ENCODE assay signal across 20 cellular contexts in genomic region chr17:76343106-76343505, GRCh38. TPM values are rescaled to one million over a fixed set of nuclear protein-coding genes. Genes with fewer than 3 reads are reported as not detected.
DNase-seq lines count a peak whose midpoint lies in the region; ATAC-seq and TF ChIP-seq lines count a peak whose summit lies in the region.
"Had no signal": no experiment of that assay in that cellular context is flagged by ENCODE, and none has a peak within 500 bp of the region (broad histone marks: within the 10 kb centered on the region; RNA-seq: fewer than 3 reads in every experiment).

No MANE protein-coding gene starts in this region.

- no peak overlapping the region for H2BK120ac ChIP-seq in trophoblast cell (ENCODE audit: insufficient read depth, low read length, poor library complexity)

- no peak overlapping the region for H3K14ac ChIP-seq in trophoblast cell (ENCODE audit: low read length)

- no peaks in the 10 kb centered on the region for H3K79me2 ChIP-seq in trophoblast cell (ENCODE audit: control insufficient read depth, insufficient read depth, low read length, poor library complexity)

- no peak overlapping the region for H2AFZ ChIP-seq in trophoblast cell (ENCODE audit: insufficient read depth, low read length, poor library complexity)
- H2AFZ ChIP-seq: GM23248 had no signal

- H2BK5ac ChIP-seq in trophoblast cell (ENCODE audit: low read depth, low read length, poor library complexity), result no peak overlapping the region

- no peak overlapping the region for H4K8ac ChIP-seq in trophoblast cell (ENCODE audit: low read depth, low read length)

- peak overlapping the region; percentile 13 for H3K27ac ChIP-seq in RWPE1
- H3K27ac ChIP-seq in trophoblast cell (ENCODE audit: low read depth, low read length), result no peak overlapping the region
- H3K27ac ChIP-seq: A549, GM23248 had no signal

- peaks cover 31% of the 10 kb centered on the region for H3K36me3 ChIP-seq in BE2C
- peaks cover 14 to 22% of the 10 kb centered on the region in 2 experiments for H3K36me3 ChIP-seq in trophoblast cell (ENCODE audit: control insufficient read depth in 1 of 2, insufficient read depth in 2 of 2, low read length in 2 of 2)

- H3K23ac ChIP-seq in trophoblast cell (ENCODE audit: low read length), result no peak overlapping the region

- H3K4me3 ChIP-seq in BE2C (ENCODE audit: low read depth, low read length) (no peak overlapping the region), trophoblast cell (ENCODE audit: low read depth, low read length) (no peak overlapping the region)
- H3K4me3 ChIP-seq: A549, GM23248 had no signal

- POLR2A ChIA-PET in RWPE1 (lab: Yijun Ruan, JAX; ENCODE audit: low non-redundant PET) (no interaction called here), GM10248 (lab: Yijun Ruan, JAX) (no interaction called here)

- no peak overlapping the region for H2AK5ac ChIP-seq in trophoblast cell (ENCODE audit: low read length)

- no peaks in the 10 kb centered on the region for H3K27me3 ChIP-seq in BE2C
- no peaks in the 10 kb centered on the region for H3K27me3 ChIP-seq in trophoblast cell (ENCODE audit: insufficient read depth, low read length)

- no peak overlapping the region for H4K91ac ChIP-seq in trophoblast cell (ENCODE audit: low read depth, low read length)

- ATAC-seq in GM18907 (IDR thresholded peaks at IDR 0.05; ENCODE audit: unreplicated experiment), result no peak

- H3K4ac ChIP-seq in trophoblast cell (ENCODE audit: low read depth, low read length), result no peak overlapping the region

- CTCF ChIA-PET in RWPE1 (lab: Yijun Ruan, JAX) (no interaction called here), GM10248 (lab: Yijun Ruan, JAX) (interaction anchor here (1.9 kb wide), 1 partner anchor 10 kb away, joined by 7 read pairs; the partner anchor contains the start of gene PRPSAP1)

- WGBS in trophoblast cell (ENCODE audit: extremely low coverage, insufficient coverage, insufficient read length), result no CpG with 5 or more reads among the region's 7 CpGs

- no peak overlapping the region for H3K18ac ChIP-seq in trophoblast cell (ENCODE audit: low read length)

- DNase-seq in BE2C (peak; percentile 51), RWPE1 (ENCODE audit: low spot score) (no peak), trophoblast cell (peak; percentile 98 to 99), GM10248 (ENCODE audit: extremely low spot score) (no peak)
- no peak for DNase-seq in stimulated activated CD4-positive, alpha-beta T cell treated with anti-CD3 and anti-CD28 coated beads, Interleukin-1b, Interleukin-23, amount 100 ng/mL, for 48 hours
- DNase-seq: 8988T; ACHN; AML-193; C1 segment of cervical spinal cord; Calu3; CD4-positive, alpha-beta memory T cell; COR-L47; DMS53; DMS79 treated with DMSO at 0.1 percent for 48 hours; GF-D8; GM23248; H7; HCEC 1CT had no signal

- no peak overlapping the region for H3K9ac ChIP-seq in trophoblast cell (ENCODE audit: low read length)
- H3K9ac ChIP-seq: GM23248 had no signal

- H3K4me1 ChIP-seq in BE2C, result 0 out of 2 replicates have a peak, but pooled peaks cover 3% of the 10 kb centered on the region
- no peaks in the 10 kb centered on the region for H3K4me1 ChIP-seq in trophoblast cell (ENCODE audit: control insufficient read depth in 1 of 2, insufficient read depth in 2 of 2, low read length in 2 of 2)

- no peaks in the 10 kb centered on the region for H3K79me1 ChIP-seq in trophoblast cell (ENCODE audit: low read length)

- no peak overlapping the region for H3K4me2 ChIP-seq in trophoblast cell (ENCODE audit: low read length)
- H3K4me2 ChIP-seq: A549 had no signal

- H2BK12ac ChIP-seq in trophoblast cell (ENCODE audit: low read length), result no peak overlapping the region

- H4K12ac ChIP-seq in trophoblast cell (ENCODE audit: low read depth, low read length), result no peak overlapping the region

- no peaks in the 10 kb centered on the region for H3K9me3 ChIP-seq in BE2C
- H3K9me3 ChIP-seq in trophoblast cell (ENCODE audit: insufficient read depth, low read depth, low read length), result no peaks in the 10 kb centered on the region
- H3K9me3 ChIP-seq: A549 had no signal

- TF ChIP-seq CTCF in BE2C (IDR thresholded peaks at IDR 0.05; ENCODE audit: low read depth, low read length), result no peak
- no peak for TF ChIP-seq CTCF in RWPE1 (conservative IDR thresholded peaks at IDR 0.05; ENCODE audit: low read depth)
- no peak for TF ChIP-seq CTCF in GM10248 (IDR thresholded peaks at IDR 0.05; ENCODE audit: control extremely low read depth, extremely low read depth, low read depth, missing control alignments)

RNA-seq across cellular contexts. Expression of gene PRPSAP1, which starts 10.6 kb away (rescaled TPM):
- polyA plus RNA-seq in BE2C (2012; ENCODE audit: insufficient read depth, insufficient read length, low read depth), result 67.5 TPM
- 24.2 and 25.4 TPM in 2 replicates for polyA plus RNA-seq in trophoblast cell (2013)

RNA-seq across cellular contexts. Expression of gene QRICH2, which starts 35.0 kb away (rescaled TPM):
- 4.7 TPM for polyA plus RNA-seq in BE2C (2012; ENCODE audit: insufficient read depth, insufficient read length, low read depth)
- 0.69 and 1.00 TPM in 2 replicates for polyA plus RNA-seq in trophoblast cell (2013)

RNA-seq across cellular contexts. Expression of gene SPHK1, which starts 41.3 kb away (rescaled TPM):
- 14.1 TPM for polyA plus RNA-seq in BE2C (2012; ENCODE audit: insufficient read depth, insufficient read length, low read depth)
- polyA plus RNA-seq in trophoblast cell (2013), result 22.4 and 23.4 TPM in 2 replicates

Comparison
In these comparisons a context has a peak if more than half of its experiments do, and no peak if none do; other contexts are left out.
1. DNase-seq: peak in BE2C (single experiment) and trophoblast cell (2 of 2); none in RWPE1 (single experiment), stimulated activated CD4-positive, alpha-beta T cell treated with anti-CD3 and anti-CD28 coated beads, Interleukin-1b, Interleukin-23, amount 100 ng/mL, for 48 hours (single experiment) and GM10248 (single experiment).